Comparison of ENCODE assay signal across 9 cellular contexts in genomic region chr11:75325713-75326438, GRCh38. TPM values are rescaled to one million over a fixed set of nuclear protein-coding genes. Genes with fewer than 3 reads are reported as not detected.
DNase-seq lines count a peak whose midpoint lies in the region; ATAC-seq, FAIRE-seq and TF ChIP-seq lines count a peak whose summit lies in the region.
"Had no signal": no experiment of that assay in that cellular context is flagged by ENCODE, and none has a peak within 500 bp of the region (broad histone marks: within the 10 kb centered on the region; RNA-seq: fewer than 3 reads in every experiment).

No MANE protein-coding gene starts in this region.

- H3K9ac ChIP-seq in K562 (ENCODE audit: insufficient read depth in 1 of 2, low read depth in 2 of 2, low read length in 2 of 2) (peak overlapping the region in 1 of 2 experiments; percentile 14; a peak in 1 of 4 replicates), stomach smooth muscle (ENCODE audit: low read length in 2 of 2) (peak overlapping the region in 1 of 2 donors; percentile 21)

- no peaks in the 10 kb centered on the region for H3K9me3 ChIP-seq in K562 (replicated peaks; ENCODE audit: control insufficient read depth, insufficient read depth, low read depth, low read length)
- H3K9me3 ChIP-seq in stomach smooth muscle (ENCODE audit: control insufficient read depth in 2 of 2, low read length in 2 of 2), result no peaks in the 10 kb centered on the region

- intact Hi-C loops in K562 (cut with micrococcal nuclease), result no loop called here

- no peak overlapping the region for H3K4me3 ChIP-seq in K562
- H3K4me3 ChIP-seq in stomach smooth muscle (ENCODE audit: low read length in 2 of 2), result no peak overlapping the region

- H3K27me3 ChIP-seq in K562 (ENCODE audit: control insufficient read depth in 2 of 2, insufficient read depth in 2 of 2, low read length in 2 of 2), result no peaks in the 10 kb centered on the region
- H3K27me3 ChIP-seq in stomach smooth muscle (ENCODE audit: control insufficient read depth in 1 of 2, insufficient read depth in 2 of 2, low read length in 2 of 2), result no peaks in the 10 kb centered on the region

- POLR2A ChIA-PET in RWPE1 (lab: Yijun Ruan, JAX; ENCODE audit: low non-redundant PET) (no interaction called here), K562 (lab: Yijun Ruan, JAX) (interaction anchor here (0.6 to 1.5 kb wide), 7 partner anchors 11 to 95 kb away, joined by 3 to 9 read pairs (median 4); no protein-coding TSS in a partner anchor)

- no peaks in the 10 kb centered on the region for H3K9me1 ChIP-seq in K562 (ENCODE audit: control insufficient read depth, insufficient read depth, low read length)

- H2AFZ ChIP-seq in K562 (ENCODE audit: low read depth, low read length), result no peak overlapping the region

- no peak for ATAC-seq in K562

- no TSS peak for BruUV-seq in K562 (replicated peaks; lab: Mats Ljungman, UMichigan)

- DNase-seq in CD1c-positive myeloid dendritic cell (ENCODE audit: extremely low spot score) (peak; percentile 37), RWPE1 (ENCODE audit: low spot score) (peak; percentile 91), K562 (ENCODE audit: extremely low read depth in 1 of 4, low spot score in 3 of 4) (peak in 2 of 4 experiments; percentile 35 to 40), middle frontal gyrus (ENCODE audit: extremely low spot score, low spot score) (peak; percentile 56), GM19238 (ENCODE audit: insufficient read length, low spot score) (no peak), NCI-H2196 (lab: John Stamatoyannopoulos, UW; ENCODE audit: unreplicated experiment) (no peak), COR-L47 (lab: John Stamatoyannopoulos, UW) (no peak)

- peaks cover 36% of the 10 kb centered on the region for H3K79me2 ChIP-seq in K562 (ENCODE audit: control insufficient read depth, insufficient read depth, low read length)

- H3K27ac ChIP-seq in RWPE1 (peak overlapping the region; percentile 57), K562 (ENCODE audit: extremely low read depth, low read depth, low read length) (no peak overlapping the region), stomach smooth muscle (ENCODE audit: low read length) (peak overlapping the region; percentile 69)

- no peak for TF ChIP-seq RAD21 in K562 (CRISPR knock-in tag; conservative IDR thresholded peaks at IDR 0.05 in 1 of 2, IDR thresholded peaks at IDR 0.05 in 1 of 2)

- peaks cover 31 to 33% of the 10 kb centered on the region in 2 experiments; a peak in 4 of 5 replicates for H3K4me1 ChIP-seq in K562 (replicated peaks in 1 of 2; ENCODE audit: control insufficient read depth in 2 of 2, insufficient read depth in 2 of 2, low read length in 2 of 2)
- peaks cover 60% of the 10 kb centered on the region for H3K4me1 ChIP-seq in stomach smooth muscle (ENCODE audit: control insufficient read depth, insufficient read depth, low read length)

- H3K4me2 ChIP-seq in K562 (ENCODE audit: insufficient read depth, low read length), result no peak overlapping the region

- TF ChIP-seq CTCF in RWPE1 (conservative IDR thresholded peaks at IDR 0.05; ENCODE audit: low read depth) (no peak), K562 (IDR thresholded peaks at IDR 0.05 in 2 of 3, conservative IDR thresholded peaks at IDR 0.05 in 1 of 3; ENCODE audit: insufficient read depth in 2 of 3, low read depth in 1 of 3, low read length in 3 of 3) (no peak)

- no peak for FAIRE-seq in K562 (lab: Jason Lieb, UNC)
- FAIRE-seq: frontal cortex had no signal

- CTCF ChIA-PET in RWPE1 (lab: Yijun Ruan, JAX) (interaction anchor here (1.1 kb wide), 1 partner anchor 58 kb away, joined by 4 read pairs; no protein-coding TSS in a partner anchor), K562 (lab: Yijun Ruan, JAX; ENCODE audit: low intra/inter-chr PET ratio) (no interaction called here)

- H3K36me3 ChIP-seq in K562 (ENCODE audit: control insufficient read depth, insufficient read depth, low read length), result peaks cover 25% of the 10 kb centered on the region; the same call in 2 of the 3 replicates
- peaks cover 5 to 10% of the 10 kb centered on the region in 2 donors for H3K36me3 ChIP-seq in stomach smooth muscle (ENCODE audit: control insufficient read depth in 2 of 2, insufficient read depth in 2 of 2, low read length in 2 of 2)

- WGBS in K562 (ENCODE audit: insufficient coverage, low coverage, missing lambda C conversion rate), result 61% methylated on average over 9 of the region's 10 CpGs

- in situ Hi-C loops in K562 (cut with MboI), result loop anchor here (5.0 kb wide), 1 partner anchor 56 kb away; no protein-coding TSS in a partner anchor

- peaks cover 6% of the 10 kb centered on the region; the same call in 1 of the 2 replicates for H4K20me1 ChIP-seq in K562 (replicated peaks; ENCODE audit: control insufficient read depth, insufficient read depth, low read length)

- TF ChIP-seq EP300 in K562 (IDR thresholded peaks at IDR 0.05; ENCODE audit: low read length), result no peak

- TF ChIP-seq POLR2A in K562 (conservative IDR thresholded peaks at IDR 0.05), result no peak

TF ChIP-seq in K562, 482 proteins besides CTCF, POLR2A, EP300 and RAD21:
- TF ChIP-seq EGR1 (conservative IDR thresholded peaks at IDR 0.05) (peak; percentile 79), ZNF217 (CRISPR knock-in tag; IDR thresholded peaks at IDR 0.05) (no peak), CBFA2T3 (IDR thresholded peaks at IDR 0.05) (0 out of 2 replicates have a peak, but pooled peaks have one; percentile 10), FOXM1 (IDR thresholded peaks at IDR 0.05; ENCODE audit: low read depth) (no peak), FOXM1 (CRISPR knock-in tag; IDR thresholded peaks at IDR 0.05; ENCODE audit: low read depth) (no peak), IRF2 (CRISPR knock-in tag; IDR thresholded peaks at IDR 0.05) (no peak), CTBP1 (IDR thresholded peaks at IDR 0.05; ENCODE audit: borderline replicate concordance) (no peak), ZKSCAN1 (IDR thresholded peaks at IDR 0.05; ENCODE audit: low read depth, low read length) (no peak), NRF1 (conservative IDR thresholded peaks at IDR 0.05 in 1 of 2, IDR thresholded peaks at IDR 0.05 in 1 of 2) (peak in 1 of 2 experiments; percentile 25; a peak in 1 of 4 replicates)

RNA-seq across cellular contexts. Expression of gene ARRB1, which starts 25.6 kb away (rescaled TPM):
- 58.4 and 169 TPM in 2 replicates for total RNA-seq in K562 (2011; cell fraction: chromatin; rRNA removed; ENCODE audit: low replicate concordance)
- 93.3 and 107 TPM in 2 replicates for total RNA-seq in K562 (2011; cell fraction: nucleolus; rRNA removed)
- total RNA-seq in K562 (2011; cell fraction: nucleoplasm; rRNA removed), result 70.8 and 73.7 TPM in 2 replicates
- total RNA-seq in K562 (2014; rRNA removed) (21.8 and 27.6 TPM in 2 replicates), K562 (2014; rRNA removed; fragmentation: Illumina TruSeq; extraction: Trizol) (22.9 and 28.5 TPM in 2 replicates), K562 (2015; rRNA removed; fragmentation: Illumina TruSeq; extraction: Trizol) (41.7 and 43.5 TPM in 2 replicates), K562 (2021) (43.6 and 45.4 TPM in 2 replicates)
- polyA plus RNA-seq in K562 (2011; rRNA removed) (26.2 and 30.8 TPM in 2 replicates), K562 (2014; fragmentation: Illumina TruSeq; extraction: Trizol) (35.6 and 38.4 TPM in 2 replicates), K562 (2014; fragmentation: Nextera tagmentation; extraction: Ambion mirVana) (10 to 100 TPM in 1 of 2 experiments, 1 to 10 TPM in 1; 6.6 to 13.1 TPM), K562 (2014; rRNA removed) (24.2 and 30.6 TPM in 2 replicates)
- 28.6 and 44.2 TPM in 2 replicates for polyA plus RNA-seq in K562 (2011; cell fraction: cytosol; rRNA removed)
- 30.8 and 44.9 TPM in 2 replicates for polyA plus RNA-seq in K562 (2011; cell fraction: nucleus; rRNA removed)
- 33.4 and 35.1 TPM in 2 replicates for polyA plus RNA-seq in K562 (2012)
- 80.3 and 121 TPM in 2 replicates for polyA minus RNA-seq in K562 (2011; rRNA and poly(A)+ RNA removed)
- 31.7 and 45.7 TPM in 2 replicates for polyA minus RNA-seq in K562 (2011; cell fraction: cytosol; rRNA and poly(A)+ RNA removed)
- polyA minus RNA-seq in K562 (2011; cell fraction: nucleus; rRNA and poly(A)+ RNA removed), result 63.5 and 65.3 TPM in 2 replicates

Comparison
In these comparisons a context has a peak if more than half of its experiments do, and no peak if none do; other contexts are left out.
1. DNase-seq: peak in CD1c-positive myeloid dendritic cell (single experiment), RWPE1 (single experiment) and middle frontal gyrus (single experiment); none in GM19238 (single experiment), NCI-H2196 (single experiment) and COR-L47 (single experiment).